ENCODE assay signal across 22 cellular contexts in genomic region chr13:113561417-113562084, GRCh38. TPM values are rescaled to one million over a fixed set of nuclear protein-coding genes. Genes with fewer than 3 reads are reported as not detected.
A peak's percentile ranks its signal among the peaks of the same experiment; 100 is the strongest.
DNase-seq lines count a peak whose midpoint lies in the region; ATAC-seq and TF ChIP-seq lines count a peak whose summit lies in the region.
"Had no signal": no experiment of that assay in that cellular context is flagged by ENCODE, and none has a peak within 500 bp of the region (broad histone marks: within the 10 kb centered on the region; RNA-seq: fewer than 3 reads in every experiment).

No MANE protein-coding gene starts in this region.

- ATAC-seq in activated CD8-positive, alpha-beta memory T cell treated with anti-CD3 and anti-CD28 coated beads, Interleukin-2, amount 10 ng/mL, durations not matched to agents 7 days and 5 days = no peak
- no peak for ATAC-seq in left lobe of liver
- ATAC-seq in activated CD8-positive, alpha-beta T cell treated with anti-CD3 and anti-CD28 coated beads for 36 hours = no peak

- H3K9me3 Mint-ChIP-seq in activated CD4-positive, alpha-beta T cell treated with anti-CD3 and anti-CD28 coated beads, Interleukin-2, amount 10 ng/mL, durations not matched to agents 7 days and 5 days = no peaks in the 10 kb centered on the region
- no peaks in the 10 kb centered on the region for H3K9me3 Mint-ChIP-seq in activated CD8-positive, alpha-beta memory T cell treated with anti-CD3 and anti-CD28 coated beads, Interleukin-2, amount 10 ng/mL, durations not matched to agents 7 days and 5 days (ENCODE audit: low read depth)
- no peaks in the 10 kb centered on the region for H3K9me3 Mint-ChIP-seq in activated CD8-positive, alpha-beta T cell treated with anti-CD3 and anti-CD28 coated beads for 36 hours
- H3K9me3 Mint-ChIP-seq: dendritic cell treated with granulocyte-macrophage colony-stimulating factor and Interleukin-4, amounts not matched to agents 40 ng/mL and 50 ng/mL, for 4 days had no signal

- peak; percentile 4 for DNase-seq in activated CD4-positive, alpha-beta T cell treated with anti-CD3 and anti-CD28 coated beads, Interleukin-2, amount 10 ng/mL, durations not matched to agents 7 days and 5 days
- no peak for DNase-seq in activated CD4-positive, alpha-beta T cell treated with anti-CD3 and anti-CD28 coated beads, Interleukin-2, amount 50 U/mL, for 48 hours
- peak; percentile 28 for DNase-seq in activated CD8-positive, alpha-beta memory T cell treated with anti-CD3 and anti-CD28 coated beads, Interleukin-2, amount 10 ng/mL, durations not matched to agents 7 days and 5 days
- DNase-seq in left lobe of liver (ENCODE audit: low spot score) (peak; percentile 43), stomach (peak; percentile 7), SK-N-DZ (ENCODE audit: low spot score) (no peak), DMS153 (lab: John Stamatoyannopoulos, UW) (no peak)
- DNase-seq in activated CD8-positive, alpha-beta T cell treated with anti-CD3 and anti-CD28 coated beads for 36 hours = no peak
- DNase-seq: NCI-H2029 treated with DMSO at 0.1 percent for 48 hours had no signal

- H3K4me1 ChIP-seq in stomach = peaks cover 0 to 8% (median 6%) of the 10 kb centered on the region in 4 donors
- H3K4me1 ChIP-seq: HAP-1, upper lobe of left lung had no signal

- intact Hi-C loops in stomach (cut with DNase I; ENCODE audit: low total_unique reads) = no loop called here
- intact Hi-C loops in activated CD8-positive, alpha-beta T cell treated with anti-CD3 and anti-CD28 coated beads for 36 hours (cut with micrococcal nuclease) = loop anchor here (5.0 kb wide), 1 partner anchor 104 kb away; no protein-coding TSS in a partner anchor

- no peaks in the 10 kb centered on the region for H3K9me3 ChIP-seq in stomach
- H3K9me3 ChIP-seq: gastroesophageal sphincter, HAP-1, MG63, neutrophil, SK-N-SH, upper lobe of left lung had no signal

- no peaks in the 10 kb centered on the region for H3K36me3 ChIP-seq in stomach
- H3K36me3 ChIP-seq: gastroesophageal sphincter, HAP-1, neutrophil, upper lobe of left lung had no signal

- no peak for TF ChIP-seq EP300 in stomach (IDR thresholded peaks at IDR 0.05)

- peaks cover 0 to 6% (median 0%) of the 10 kb centered on the region in 3 donors for H3K27me3 ChIP-seq in stomach
- H3K27me3 ChIP-seq: gastroesophageal sphincter, hepatocyte, upper lobe of left lung had no signal

- H3K27ac ChIP-seq in stomach = no peak overlapping the region
- H3K27ac ChIP-seq: 22Rv1, gastroesophageal sphincter, hepatocyte, neutrophil, RWPE1, upper lobe of left lung had no signal

- no peak overlapping the region for H3K4me3 Mint-ChIP-seq in activated CD4-positive, alpha-beta T cell treated with anti-CD3 and anti-CD28 coated beads, Interleukin-2, amount 10 ng/mL, durations not matched to agents 7 days and 5 days
- no peak overlapping the region for H3K4me3 Mint-ChIP-seq in activated CD8-positive, alpha-beta memory T cell treated with anti-CD3 and anti-CD28 coated beads, Interleukin-2, amount 10 ng/mL, durations not matched to agents 7 days and 5 days
- no peak overlapping the region for H3K4me3 Mint-ChIP-seq in activated CD8-positive, alpha-beta T cell treated with anti-CD3 and anti-CD28 coated beads for 36 hours
- H3K4me3 Mint-ChIP-seq: activated CD4-positive, alpha-beta T cell treated with anti-CD3 and anti-CD28 coated beads for 36 hours; activated naive CD8-positive, alpha-beta T cell; CD14-positive monocyte; dendritic cell treated with granulocyte-macrophage colony-stimulating factor and Interleukin-4, amounts not matched to agents 40 ng/mL and 50 ng/mL, for 4 days had no signal

- H3K27ac Mint-ChIP-seq in activated CD4-positive, alpha-beta T cell treated with anti-CD3 and anti-CD28 coated beads, Interleukin-2, amount 10 ng/mL, durations not matched to agents 7 days and 5 days = no peak overlapping the region
- H3K27ac Mint-ChIP-seq in activated CD8-positive, alpha-beta memory T cell treated with anti-CD3 and anti-CD28 coated beads, Interleukin-2, amount 10 ng/mL, durations not matched to agents 7 days and 5 days = no peak overlapping the region
- no peak overlapping the region for H3K27ac Mint-ChIP-seq in activated CD8-positive, alpha-beta T cell treated with anti-CD3 and anti-CD28 coated beads for 36 hours
- H3K27ac Mint-ChIP-seq: activated CD4-positive, alpha-beta T cell treated with anti-CD3 and anti-CD28 coated beads for 36 hours; activated naive CD8-positive, alpha-beta T cell; dendritic cell treated with granulocyte-macrophage colony-stimulating factor and Interleukin-4, amounts not matched to agents 40 ng/mL and 50 ng/mL, for 4 days had no signal

- POLR2A ChIA-PET in activated CD4-positive, alpha-beta T cell treated with anti-CD3 and anti-CD28 coated beads, Interleukin-2, amount 10 ng/mL, durations not matched to agents 7 days and 5 days (lab: Charles Lee) = no interaction called here
- POLR2A ChIA-PET in activated CD8-positive, alpha-beta T cell treated with anti-CD3 and anti-CD28 coated beads for 36 hours (lab: Charles Lee) = interaction anchor here (1.4 kb wide), 1 partner anchor 29 kb away, joined by 4 read pairs; no protein-coding TSS in a partner anchor

- CTCF ChIA-PET in activated CD4-positive, alpha-beta T cell treated with anti-CD3 and anti-CD28 coated beads, Interleukin-2, amount 10 ng/mL, durations not matched to agents 7 days and 5 days (lab: Charles Lee) = no interaction called here
- CTCF ChIA-PET in activated CD8-positive, alpha-beta memory T cell treated with anti-CD3 and anti-CD28 coated beads, Interleukin-2, amount 10 ng/mL, durations not matched to agents 7 days and 5 days (lab: Charles Lee) = interaction anchor here (0.8 to 2.3 kb wide), 14 partner anchors 9 to 623 kb away, joined by 3 to 9 read pairs (median 3); partner anchors contain the start of gene DCUN1D2
- CTCF ChIA-PET in activated CD8-positive, alpha-beta T cell treated with anti-CD3 and anti-CD28 coated beads for 36 hours (lab: Charles Lee) = interaction anchor here (0.6 to 2.7 kb wide), 18 partner anchors 10 to 250 kb away, joined by 3 to 28 read pairs (median 4); partner anchors contain the start of genes ADPRHL1 and DCUN1D2

- no peak for TF ChIP-seq CTCF in stomach (IDR thresholded peaks at IDR 0.05)
- TF ChIP-seq CTCF in activated CD8-positive, alpha-beta T cell treated with anti-CD3 and anti-CD28 coated beads for 36 hours (IDR thresholded peaks at IDR 0.05) = no peak

- 84 to 89% (median 87%) methylated on average over 19 of the region's 19 CpGs for WGBS in stomach, 5 donors

- H3K4me1 Mint-ChIP-seq in activated CD4-positive, alpha-beta T cell treated with anti-CD3 and anti-CD28 coated beads, Interleukin-2, amount 10 ng/mL, durations not matched to agents 7 days and 5 days = no peaks in the 10 kb centered on the region
- peaks cover 1% of the 10 kb centered on the region for H3K4me1 Mint-ChIP-seq in activated CD8-positive, alpha-beta memory T cell treated with anti-CD3 and anti-CD28 coated beads, Interleukin-2, amount 10 ng/mL, durations not matched to agents 7 days and 5 days
- no peaks in the 10 kb centered on the region for H3K4me1 Mint-ChIP-seq in activated CD8-positive, alpha-beta T cell treated with anti-CD3 and anti-CD28 coated beads for 36 hours (ENCODE audit: low read depth)

- no peak overlapping the region for H3K4me3 ChIP-seq in stomach
- H3K4me3 ChIP-seq: gastroesophageal sphincter, HAP-1, hepatocyte, MG63, upper lobe of left lung had no signal

- no peak for TF ChIP-seq POLR2A in stomach (IDR thresholded peaks at IDR 0.05)

- H3K27me3 Mint-ChIP-seq in activated CD4-positive, alpha-beta T cell treated with anti-CD3 and anti-CD28 coated beads, Interleukin-2, amount 10 ng/mL, durations not matched to agents 7 days and 5 days = no peaks in the 10 kb centered on the region
- H3K27me3 Mint-ChIP-seq in activated CD8-positive, alpha-beta memory T cell treated with anti-CD3 and anti-CD28 coated beads, Interleukin-2, amount 10 ng/mL, durations not matched to agents 7 days and 5 days = peaks cover 7% of the 10 kb centered on the region
- H3K27me3 Mint-ChIP-seq in activated CD8-positive, alpha-beta T cell treated with anti-CD3 and anti-CD28 coated beads for 36 hours = no peaks in the 10 kb centered on the region
- H3K27me3 Mint-ChIP-seq: activated CD4-positive, alpha-beta T cell treated with anti-CD3 and anti-CD28 coated beads for 36 hours; activated naive CD8-positive, alpha-beta T cell had no signal

- no peaks in the 10 kb centered on the region for H3K36me3 Mint-ChIP-seq in activated CD4-positive, alpha-beta T cell treated with anti-CD3 and anti-CD28 coated beads, Interleukin-2, amount 10 ng/mL, durations not matched to agents 7 days and 5 days (ENCODE audit: low read depth)
- H3K36me3 Mint-ChIP-seq in activated CD8-positive, alpha-beta memory T cell treated with anti-CD3 and anti-CD28 coated beads, Interleukin-2, amount 10 ng/mL, durations not matched to agents 7 days and 5 days = no peaks in the 10 kb centered on the region
- no peaks in the 10 kb centered on the region for H3K36me3 Mint-ChIP-seq in activated CD8-positive, alpha-beta T cell treated with anti-CD3 and anti-CD28 coated beads for 36 hours (ENCODE audit: low read depth)
- H3K36me3 Mint-ChIP-seq: CD14-positive monocyte had no signal

RNA-seq across cellular contexts. Expression of gene TFDP1, which starts 23.0 kb away (rescaled TPM):
- total RNA-seq in activated CD4-positive, alpha-beta T cell treated with anti-CD3 and anti-CD28 coated beads, Interleukin-2, amount 10 ng/mL, durations not matched to agents 7 days and 5 days = 100 to 1,000 TPM; 152 to 153 TPM
- total RNA-seq in activated CD8-positive, alpha-beta memory T cell treated with anti-CD3 and anti-CD28 coated beads, Interleukin-2, amount 10 ng/mL, durations not matched to agents 7 days and 5 days = 100 to 1,000 TPM; 168 to 175 TPM
- total RNA-seq in left lobe of liver (23.5 TPM), stomach (100 to 1,000 TPM in 2 of 5 donors, 10 to 100 TPM in 3; 35.3 to 207 (median 59.1) TPM)
- polyA plus RNA-seq in stomach = 10 to 100 TPM; 27.3 to 57.2 (median 55.3) TPM
- total RNA-seq in activated CD8-positive, alpha-beta T cell treated with anti-CD3 and anti-CD28 coated beads for 36 hours = 100 to 1,000 TPM; 174 to 184 TPM
- polyA plus RNA-seq in SK-N-DZ (2014; cell fraction: cytosol; rRNA removed) = 113 and 158 TPM in 2 replicates
- 133 and 178 TPM in 2 replicates for polyA plus RNA-seq in SK-N-DZ (2014; cell fraction: nucleus; rRNA removed)

Comparison
In these comparisons a context has a peak if more than half of its experiments do, and no peak if none do; other contexts are left out.
1. DNase-seq: peak in activated CD4-positive, alpha-beta T cell treated with anti-CD3 and anti-CD28 coated beads, Interleukin-2, amount 10 ng/mL, durations not matched to agents 7 days and 5 days (single experiment), activated CD8-positive, alpha-beta memory T cell treated with anti-CD3 and anti-CD28 coated beads, Interleukin-2, amount 10 ng/mL, durations not matched to agents 7 days and 5 days (single experiment), left lobe of liver (single experiment) and stomach (single experiment); none in activated CD4-positive, alpha-beta T cell treated with anti-CD3 and anti-CD28 coated beads, Interleukin-2, amount 50 U/mL, for 48 hours (0 of 2), activated CD8-positive, alpha-beta T cell treated with anti-CD3 and anti-CD28 coated beads for 36 hours (single experiment), SK-N-DZ (single experiment) and DMS153 (single experiment).